Comparison of ENCODE assay signal across 37 cellular contexts in the genomic region with DNA sequence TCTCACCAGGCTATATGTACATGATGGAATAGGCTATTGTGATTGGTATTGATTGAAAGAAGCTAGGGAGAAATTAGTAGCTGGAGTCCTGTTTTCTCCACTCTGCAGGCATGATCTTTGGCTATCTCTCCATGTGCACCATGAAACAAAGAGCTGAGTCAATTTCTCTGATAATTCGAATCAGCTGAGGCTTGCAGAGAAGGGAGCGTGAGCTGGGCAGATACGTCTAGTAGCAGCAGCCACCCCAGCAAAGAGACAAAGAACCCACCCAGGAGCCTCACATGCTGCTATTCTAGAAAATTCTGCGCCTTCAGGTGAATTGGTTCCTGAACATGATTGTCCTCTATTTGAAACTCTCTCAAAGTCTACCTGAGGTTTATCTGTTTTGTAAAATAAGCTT.
"Had no signal": no experiment of that assay in that cellular context is flagged by ENCODE, and none has a peak within 500 bp of the region (broad histone marks: within the 10 kb centered on the region; RNA-seq: fewer than 3 reads in every experiment).

No MANE protein-coding gene starts in this region.

- DNase-seq: activated CD4-positive, alpha-beta memory T cell treated with anti-CD3 and anti-CD28 coated beads, Interleukin-2, amount 10 ng/mL, durations not matched to agents 7 days and 5 days; activated CD4-positive, alpha-beta T cell treated with anti-CD3 and anti-CD28 coated beads for 1 hour; activated CD4-positive, alpha-beta T cell treated with anti-CD3 and anti-CD28 coated beads for 48 hours; activated CD4-positive, CD25-positive, alpha-beta regulatory T cell; activated CD8-positive, alpha-beta memory T cell treated with anti-CD3 and anti-CD28 coated beads for 24 hours; activated CD8-positive, alpha-beta memory T cell treated with anti-CD3 and anti-CD28 coated beads, Interleukin-2, amount 10 ng/mL, durations not matched to agents 7 days and 5 days; activated CD8-positive, alpha-beta memory T cell treated with anti-CD3 and anti-CD28 coated beads, Interleukin-2, amount 50 U/mL, for 48 hours; activated effector memory CD4-positive, alpha-beta T cell treated with Interleukin-2 at 50 U/mL for 16 hours; activated naive CD4-positive, alpha-beta T cell; activated naive CD4-positive, alpha-beta T cell treated with anti-CD3 and anti-CD28 coated beads, Interleukin-2, amount 50 U/mL, for 16 hours; activated naive CD8-positive, alpha-beta T cell treated with anti-CD3 and anti-CD28 coated beads for 36 hours; activated T-cell treated with anti-CD3 and anti-CD28 coated beads, Interleukin-2, amount 50 U/mL, for 48 hours; amniotic stem cell; aorta; brain microvascular endothelial cell; Kasumi-1; KG1; MG63; NCI-H1048; NCI-H1105 treated with DMSO at 0.1 percent for 48 hours; NCI-H1436; NCI-H187; NCI-H2029 treated with DMSO at 0.1 percent for 48 hours; NCI-H2107; NCI-H2171; NCI-H510A; NCI-H526; NCI-H748 treated with DMSO at 0.1 percent for 48 hours; NK-92 treated with Interleukin-12 subunit alpha and Interleukin-12 subunit beta, amount 100 ng/mL, for 24 hours; PC-3; SJCRH30; T1000; WERI-Rb-1 had no signal

- H3K4me1 ChIP-seq: SJCRH30 had no signal

- H3K4me3 ChIP-seq: MG63, SJCRH30, SK-N-MC had no signal

- H3K27ac ChIP-seq: brain microvascular endothelial cell, RWPE1, SJCRH30, SK-N-MC, WERI-Rb-1 had no signal

- H3K36me3 ChIP-seq: brain microvascular endothelial cell, MG63, SJCRH30, WERI-Rb-1 had no signal

- ATAC-seq: activated CD8-positive, alpha-beta memory T cell treated with anti-CD3 and anti-CD28 coated beads, Interleukin-2, amount 10 ng/mL, durations not matched to agents 7 days and 5 days; PC-3; Right ventricle myocardium inferior had no signal

- FAIRE-seq: RCC 7860 had no signal

- H3K27me3 ChIP-seq: brain microvascular endothelial cell, MG63, SJCRH30 had no signal

- H3K9me3 ChIP-seq: SJCRH30 had no signal
